In the genomic region with DNA sequence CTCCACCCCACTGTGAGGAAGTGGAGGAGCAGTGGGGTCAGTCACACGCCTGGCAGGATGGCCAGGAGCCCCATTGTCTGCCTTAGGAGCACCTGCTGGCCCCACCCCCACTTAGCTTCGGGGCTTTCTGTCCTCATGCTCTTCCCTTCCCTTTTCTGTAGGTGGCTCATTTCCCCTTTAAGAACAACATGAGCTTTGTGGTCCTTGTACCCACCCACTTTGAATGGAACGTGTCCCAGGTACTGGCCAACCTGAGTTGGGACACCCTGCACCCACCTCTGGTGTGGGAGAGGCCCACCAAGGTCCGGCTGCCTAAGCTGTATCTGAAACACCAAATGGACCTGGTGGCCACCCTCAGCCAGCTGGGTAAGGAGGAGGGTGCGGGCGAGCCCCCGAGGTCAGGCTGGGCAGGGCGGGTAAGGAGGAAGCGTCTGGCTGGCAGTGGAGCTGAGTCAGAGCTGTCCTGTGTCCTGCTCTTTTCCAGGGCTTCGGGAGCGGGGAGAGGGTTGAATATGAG, we compare ENCODE assay signal across 9 cellular contexts. TPM values are rescaled to one million over a fixed set of nuclear protein-coding genes. Genes with fewer than 3 reads are reported as not detected.
DNase-seq lines count a peak whose midpoint lies in the region; ATAC-seq and TF ChIP-seq lines count a peak whose summit lies in the region.
"Had no signal": no experiment of that assay in that cellular context is flagged by ENCODE, and none has a peak within 500 bp of the region (broad histone marks: within the 10 kb centered on the region; RNA-seq: fewer than 3 reads in every experiment).

No MANE protein-coding gene starts in this region.

- H3K18ac ChIP-seq in neuronal stem cell (ENCODE audit: low read length) = peak overlapping the region; percentile 93

- H2AK5ac ChIP-seq in neuronal stem cell (ENCODE audit: low read depth, low read length) = peak overlapping the region; percentile 74

- peaks cover 2% of the 10 kb centered on the region for H3K27me3 Mint-ChIP-seq in endodermal cell (ENCODE audit: insufficient read depth)

- peaks cover 1% of the 10 kb centered on the region for H3K79me1 ChIP-seq in neuronal stem cell (ENCODE audit: low read depth, low read length)

- no peaks in the 10 kb centered on the region for H3K9me3 Mint-ChIP-seq in endodermal cell
- no peaks in the 10 kb centered on the region for H3K9me3 Mint-ChIP-seq in stimulated activated effector memory CD8-positive, alpha-beta T cell treated with anti-CD3 and anti-CD28 coated beads, Interleukin-12 subunit alpha, Interleukin-12 subunit beta, amount 100 ng/mL, for 72 hours

- TF ChIP-seq EP300 in sigmoid colon (IDR thresholded peaks at IDR 0.05) = no peak

- H2BK15ac ChIP-seq in neuronal stem cell (ENCODE audit: low read length) = peak overlapping the region; percentile 54

- H2AFZ ChIP-seq in neuronal stem cell (ENCODE audit: low read length) = no peak overlapping the region

- TF ChIP-seq CTCF in DOHH2 (IDR thresholded peaks at IDR 0.05; ENCODE audit: low read depth, low read length, poor library complexity, severe bottlenecking) (peak; percentile 36), endodermal cell (conservative IDR thresholded peaks at IDR 0.05) (no peak), sigmoid colon (IDR thresholded peaks at IDR 0.05) (no peak)

- H3K79me2 ChIP-seq in DOHH2 (ENCODE audit: control insufficient read depth, low read length) = no peaks in the 10 kb centered on the region

- 0 out of 2 replicates have a peak, but pooled peaks cover 2% of the 10 kb centered on the region for H3F3A ChIP-seq in DOHH2 (ENCODE audit: control insufficient read depth, insufficient read depth)

- peaks cover 4% of the 10 kb centered on the region for H3K4me1 Mint-ChIP-seq in endodermal cell
- no peaks in the 10 kb centered on the region for H3K4me1 Mint-ChIP-seq in stimulated activated effector memory CD8-positive, alpha-beta T cell treated with anti-CD3 and anti-CD28 coated beads, Interleukin-12 subunit alpha, Interleukin-12 subunit beta, amount 100 ng/mL, for 72 hours

- H4K8ac ChIP-seq in neuronal stem cell (ENCODE audit: low read depth, low read length) = peak overlapping the region; percentile 65

- no peak overlapping the region for H3K4ac ChIP-seq in neuronal stem cell (ENCODE audit: low read length)

- peak overlapping the region; percentile 35 for H2BK5ac ChIP-seq in neuronal stem cell (ENCODE audit: low read length)

- H3K27me3 ChIP-seq in DOHH2 (ENCODE audit: control insufficient read depth, low read length) (no peaks in the 10 kb centered on the region), endodermal cell (ENCODE audit: control insufficient read depth, insufficient read depth, low read length, poor library complexity, severe bottlenecking) (no peaks in the 10 kb centered on the region), neuronal stem cell (ENCODE audit: control insufficient read depth in 3 of 3, insufficient read depth in 3 of 3, low read depth in 1 of 3, low read length in 3 of 3) (peaks cover 0 to 11% (median 0%) of the 10 kb centered on the region in 3 experiments), sigmoid colon (no peaks in the 10 kb centered on the region)

- WGBS in endodermal cell (ENCODE audit: insufficient coverage in 1 of 2, insufficient read length in 1 of 2), 2 experiments = 81 to 90% methylated on average over 2 to 11 of the region's 11 CpGs
- WGBS in neuronal stem cell (ENCODE audit: extremely low coverage in 2 of 2, insufficient read length in 2 of 2, insufficient replicate concordance in 1 of 2), 2 donors = no CpG with 5 or more reads among the region's 11 CpGs
- 9 to 24% methylated on average over 11 of the region's 11 CpGs for WGBS in sigmoid colon, 2 donors

- peaks cover 15% of the 10 kb centered on the region for H3K4me1 ChIP-seq in DOHH2 (ENCODE audit: control insufficient read depth, low read length)
- H3K4me1 ChIP-seq in endodermal cell (ENCODE audit: control insufficient read depth, insufficient read depth, low read length) = no peaks in the 10 kb centered on the region
- peaks cover 3 to 10% of the 10 kb centered on the region in 2 donors for H3K4me1 ChIP-seq in neuronal stem cell (ENCODE audit: control insufficient read depth in 2 of 2, insufficient read depth in 1 of 2, low read depth in 1 of 2, low read length in 2 of 2)
- no peaks in the 10 kb centered on the region for H3K4me1 ChIP-seq in sigmoid colon

- peak overlapping the region; percentile 30 for H2BK12ac ChIP-seq in neuronal stem cell (ENCODE audit: low read length)

- H3K4me2 ChIP-seq in DOHH2 (ENCODE audit: low read length) = peak overlapping the region; percentile 72
- H3K4me2 ChIP-seq in neuronal stem cell (ENCODE audit: insufficient read depth, low read length, poor library complexity, severe bottlenecking) = no peak overlapping the region

- no peak overlapping the region for H4K91ac ChIP-seq in neuronal stem cell (ENCODE audit: low read depth, low read length, poor library complexity)

- no peak overlapping the region for H3K14ac ChIP-seq in neuronal stem cell (ENCODE audit: low read length)

- H3K9me3 ChIP-seq in DOHH2 (ENCODE audit: control insufficient read depth, insufficient read depth, low read length) (no peaks in the 10 kb centered on the region), endodermal cell (ENCODE audit: control insufficient read depth, low read length) (no peaks in the 10 kb centered on the region), neuronal stem cell (replicated peaks in 1 of 2; ENCODE audit: control insufficient read depth in 2 of 2, insufficient read depth in 1 of 2, low read depth in 1 of 2, low read length in 2 of 2) (peaks cover 1 to 4% of the 10 kb centered on the region in 2 donors), sigmoid colon (no peaks in the 10 kb centered on the region)

- peak overlapping the region; percentile 59 for H3K4me3 ChIP-seq in DOHH2 (ENCODE audit: low read length)
- H3K4me3 ChIP-seq in endodermal cell (ENCODE audit: low read length) = no peak overlapping the region
- H3K4me3 ChIP-seq in neuronal stem cell (ENCODE audit: low read length in 2 of 2) = no peak overlapping the region
- no peak overlapping the region for H3K4me3 ChIP-seq in sigmoid colon

- TF ChIP-seq POLR2A in sigmoid colon (IDR thresholded peaks at IDR 0.05) = no peak

- H4K20me1 ChIP-seq in DOHH2 (ENCODE audit: control insufficient read depth, insufficient read depth, low read depth, low read length) = no peaks in the 10 kb centered on the region

- H3K23ac ChIP-seq in neuronal stem cell (ENCODE audit: low read depth, low read length, poor library complexity) = peak overlapping the region; percentile 44

- H3K27ac Mint-ChIP-seq in endodermal cell = no peak overlapping the region
- no peak overlapping the region for H3K27ac Mint-ChIP-seq in stimulated activated effector memory CD8-positive, alpha-beta T cell treated with anti-CD3 and anti-CD28 coated beads, Interleukin-12 subunit alpha, Interleukin-12 subunit beta, amount 100 ng/mL, for 72 hours

- DNase-seq in NCI-H146 treated with DMSO at 0.1 percent for 48 hours (lab: John Stamatoyannopoulos, UW; ENCODE audit: unreplicated experiment) (peak; percentile 68), endodermal cell (peak; percentile 73), neuronal stem cell (ENCODE audit: low spot score) (no peak), sigmoid colon (no peak)
- DNase-seq in stimulated activated CD4-positive, alpha-beta T cell treated with anti-CD3 and anti-CD28 coated beads, Interleukin-12 subunit alpha, Interleukin-12 subunit beta, amount 100 ng/mL, for 4 hours = no peak
- DNase-seq in stimulated activated effector memory CD8-positive, alpha-beta T cell treated with anti-CD3 and anti-CD28 coated beads, Interleukin-12 subunit alpha, Interleukin-12 subunit beta, amount 100 ng/mL, for 72 hours (ENCODE audit: low spot score in 2 of 2) = no peak
- DNase-seq: NCI-H82 had no signal

- intact Hi-C loops in sigmoid colon (cut with DNase I) = no loop called here

- no peak overlapping the region for H2BK120ac ChIP-seq in neuronal stem cell (ENCODE audit: low read depth, low read length)

- H3K36me3 ChIP-seq in DOHH2 (ENCODE audit: control insufficient read depth, low read length) (no peaks in the 10 kb centered on the region), endodermal cell (ENCODE audit: control insufficient read depth, insufficient read depth, low read length) (no peaks in the 10 kb centered on the region), neuronal stem cell (replicated peaks in 1 of 2; ENCODE audit: control insufficient read depth in 2 of 2, insufficient read depth in 2 of 2, low read length in 2 of 2) (no peaks in the 10 kb centered on the region), sigmoid colon (no peaks in the 10 kb centered on the region)

- no peak overlapping the region for H3K27ac ChIP-seq in DOHH2 (ENCODE audit: low read depth, low read length)
- no peak overlapping the region for H3K27ac ChIP-seq in endodermal cell (ENCODE audit: low read depth, low read length)
- no peak overlapping the region for H3K27ac ChIP-seq in neuronal stem cell (replicated peaks; ENCODE audit: low read length)
- peak overlapping the region in 2 of 4 donors; percentile 26 to 61 for H3K27ac ChIP-seq in sigmoid colon

- H3K36me3 Mint-ChIP-seq in endodermal cell (ENCODE audit: low read depth) = no peaks in the 10 kb centered on the region
- peaks cover 6% of the 10 kb centered on the region for H3K36me3 Mint-ChIP-seq in stimulated activated effector memory CD8-positive, alpha-beta T cell treated with anti-CD3 and anti-CD28 coated beads, Interleukin-12 subunit alpha, Interleukin-12 subunit beta, amount 100 ng/mL, for 72 hours

- no peak for ATAC-seq in HG03432 (IDR thresholded peaks at IDR 0.05; ENCODE audit: unreplicated experiment)
- ATAC-seq in stimulated activated effector memory CD8-positive, alpha-beta T cell treated with anti-CD3 and anti-CD28 coated beads, Interleukin-12 subunit alpha, Interleukin-12 subunit beta, amount 100 ng/mL, for 72 hours = no peak

- H3K9ac ChIP-seq in endodermal cell (ENCODE audit: extremely low read depth, low read length, poor library complexity, severe bottlenecking) = no peak overlapping the region
- H3K9ac ChIP-seq in neuronal stem cell (ENCODE audit: low read depth, low read length, poor library complexity) = no peak overlapping the region

- H3K4me3 Mint-ChIP-seq in endodermal cell = no peak overlapping the region
- H3K4me3 Mint-ChIP-seq in stimulated activated effector memory CD8-positive, alpha-beta T cell treated with anti-CD3 and anti-CD28 coated beads, Interleukin-12 subunit alpha, Interleukin-12 subunit beta, amount 100 ng/mL, for 72 hours = no peak overlapping the region

- H3K9me2 ChIP-seq in DOHH2 (replicated peaks; ENCODE audit: control insufficient read depth, low read length) = no peaks in the 10 kb centered on the region

RNA-seq across cellular contexts. Expression of a gene that starts 9.4 kb away (rescaled TPM):
- total RNA-seq in endodermal cell (10 to 100 TPM; 39.7 to 64.1 TPM), sigmoid colon (100 to 1,000 TPM; 275 to 539 (median 352) TPM)
- polyA plus RNA-seq in endodermal cell (2013, experiment 1 of 2) = 36.7 TPM
- 33.9 TPM for polyA plus RNA-seq in endodermal cell (2013, experiment 2 of 2)
- polyA plus RNA-seq in neuronal stem cell (2013, experiment 1 of 2) = 65.7 TPM
- polyA plus RNA-seq in neuronal stem cell (2013, experiment 2 of 2) = 62.7 TPM
- 100 to 1,000 TPM in 2 of 3 donors, 10 to 100 TPM in 1; 77.7 to 124 (median 112) TPM for polyA plus RNA-seq in sigmoid colon

RNA-seq across cellular contexts. Expression of a gene that starts 9.8 kb away (rescaled TPM):
- total RNA-seq in endodermal cell (1 to 10 TPM in 1 of 2 donors, under 1 TPM in 1; 0.86 to 1.8 TPM), sigmoid colon (1 to 10 TPM; 2.9 to 7.2 (median 4.1) TPM)
- 0.50 TPM for polyA plus RNA-seq in endodermal cell (2013, experiment 1 of 2)
- 0.41 TPM for polyA plus RNA-seq in endodermal cell (2013, experiment 2 of 2)
- polyA plus RNA-seq in neuronal stem cell (2013, experiment 1 of 2) = 0.11 TPM
- 0.12 TPM for polyA plus RNA-seq in neuronal stem cell (2013, experiment 2 of 2)
- 10 to 100 TPM in 1 of 3 donors, 1 to 10 TPM in 1, under 1 TPM in 1; 0.69 to 12.9 (median 1.2) TPM for polyA plus RNA-seq in sigmoid colon

RNA-seq across cellular contexts. Expression of a gene that starts 28.0 kb away (rescaled TPM):
- total RNA-seq in endodermal cell (10 to 100 TPM; 13.4 to 17.9 TPM), sigmoid colon (10 to 100 TPM; 21.8 to 49.3 (median 28.2) TPM)
- 8.0 TPM for polyA plus RNA-seq in endodermal cell (2013, experiment 1 of 2)
- 6.0 TPM for polyA plus RNA-seq in endodermal cell (2013, experiment 2 of 2)
- polyA plus RNA-seq in neuronal stem cell (2013, experiment 1 of 2) = 2.8 TPM
- 3.3 TPM for polyA plus RNA-seq in neuronal stem cell (2013, experiment 2 of 2)
- polyA plus RNA-seq in sigmoid colon = 10 to 100 TPM in 1 of 3 donors, 1 to 10 TPM in 2; 6.6 to 29.3 (median 7.4) TPM

RNA-seq across cellular contexts. Expression of a gene that starts 42.3 kb away (rescaled TPM):
- 1 to 10 TPM in 1 of 2 donors, under 1 TPM in 1; 0.84 to 1.8 TPM for total RNA-seq in endodermal cell
- 0.93 TPM for polyA plus RNA-seq in endodermal cell (2013, experiment 1 of 2)
- 0.99 TPM for polyA plus RNA-seq in endodermal cell (2013, experiment 2 of 2)
- polyA plus RNA-seq in neuronal stem cell (2013, experiment 1 of 2) = 0.75 TPM
- polyA plus RNA-seq in neuronal stem cell (2013, experiment 2 of 2) = 0.72 TPM
- total RNA-seq in sigmoid colon = 1 to 10 TPM; 2.6 to 5.4 (median 4.1) TPM
- polyA plus RNA-seq in sigmoid colon = 10 to 100 TPM in 1 of 3 donors, 1 to 10 TPM in 2; 7.2 to 23.2 (median 9.2) TPM

Comparison
In these comparisons a context has a peak if more than half of its experiments do, and no peak if none do; other contexts are left out.
1. DNase-seq: peak in NCI-H146 treated with DMSO at 0.1 percent for 48 hours (single experiment) and endodermal cell (single experiment); none in neuronal stem cell (single experiment), sigmoid colon (single experiment), stimulated activated CD4-positive, alpha-beta T cell treated with anti-CD3 and anti-CD28 coated beads, Interleukin-12 subunit alpha, Interleukin-12 subunit beta, amount 100 ng/mL, for 4 hours (single experiment) and stimulated activated effector memory CD8-positive, alpha-beta T cell treated with anti-CD3 and anti-CD28 coated beads, Interleukin-12 subunit alpha, Interleukin-12 subunit beta, amount 100 ng/mL, for 72 hours (0 of 2).
2. RNA of a gene that starts 9.4 kb away (total RNA-seq): 275 to 539 TPM in sigmoid colon; 39.7 to 64.1 TPM in endodermal cell; every median in the first group is over 4 times any median in the second.